Comparison of ENCODE assay signal across 23 cellular contexts in genomic region chr4:140995058-140995457, GRCh38.
DNase-seq lines count a peak whose midpoint lies in the region; ATAC-seq and TF ChIP-seq lines count a peak whose summit lies in the region.
"Had no signal": no experiment of that assay in that cellular context is flagged by ENCODE, and none has a peak within 500 bp of the region (broad histone marks: within the 10 kb centered on the region; RNA-seq: fewer than 3 reads in every experiment).

No MANE protein-coding gene starts in this region.

- peak; percentile 47 to 72 (median 60) for DNase-seq in body of pancreas
- DNase-seq in right cardiac atrium: peak in 1 of 3 donors; percentile 41
- DNase-seq in stomach: peak; percentile 36
- no peak for DNase-seq in activated CD4-positive, alpha-beta T cell treated with anti-CD3 and anti-CD28 coated beads, Interleukin-2, amount 10 ng/mL, durations not matched to agents 7 days and 5 days
- DNase-seq in Caco-2: no peak
- no peak for DNase-seq in germinal center (ENCODE audit: low spot score)
- DNase-seq: activated CD4-positive, CD25-positive, alpha-beta regulatory T cell treated with anti-CD3 and anti-CD28 coated beads, Interleukin-2, amount 50 U/mL, for 72 hours; activated CD8-positive, alpha-beta memory T cell treated with anti-CD3 and anti-CD28 coated beads for 24 hours; activated naive CD4-positive, alpha-beta T cell treated with Interleukin-2 at 50 U/mL for 16 hours; activated T-cell treated with anti-CD3 and anti-CD28 coated beads, Interleukin-2, amount 50 U/mL, for 1 hour; amygdala; Calu3; Kasumi-1; NCI-H510A; Peyer's patch; posterior cingulate gyrus; SJCRH30 had no signal

- TF ChIP-seq EP300 in stomach (IDR thresholded peaks at IDR 0.05): no peak

- H3K27me3 ChIP-seq in body of pancreas (no peaks in the 10 kb centered on the region), right cardiac atrium (ENCODE audit: control insufficient read depth, insufficient read depth) (no peaks in the 10 kb centered on the region), stomach (no peaks in the 10 kb centered on the region), Caco-2 (replicated peaks; ENCODE audit: control insufficient read depth, insufficient read depth, low read length) (no peaks in the 10 kb centered on the region)
- H3K27me3 ChIP-seq: BLaER1 treated with 17β-estradiol and CSF1 and Interleukin-3, amounts not matched to agents 10 nM and 100 nM; Peyer's patch; SJCRH30 had no signal

- peak overlapping the region in 3 of 4 donors; percentile 13 to 35 (median 31) for H3K27ac ChIP-seq in body of pancreas
- H3K27ac ChIP-seq in right cardiac atrium (ENCODE audit: low read length): peak overlapping the region; percentile 64
- H3K27ac ChIP-seq in stomach: peak overlapping the region in 2 of 5 donors; percentile 45 to 61
- H3K27ac ChIP-seq: BLaER1 treated with 17β-estradiol and CSF1 and Interleukin-3, amounts not matched to agents 10 nM and 100 nM; HL-60; SJCRH30; skin epidermis had no signal

- TF ChIP-seq POLR2A in body of pancreas (IDR thresholded peaks at IDR 0.05): no peak
- no peak for TF ChIP-seq POLR2A in stomach (IDR thresholded peaks at IDR 0.05)

- CTCF ChIA-PET in activated CD4-positive, alpha-beta T cell treated with anti-CD3 and anti-CD28 coated beads, Interleukin-2, amount 10 ng/mL, durations not matched to agents 7 days and 5 days (lab: Charles Lee): no interaction called here
- CTCF ChIA-PET in Caco-2 (lab: Charles Lee): no interaction called here

- POLR2A ChIA-PET in activated CD4-positive, alpha-beta T cell treated with anti-CD3 and anti-CD28 coated beads, Interleukin-2, amount 10 ng/mL, durations not matched to agents 7 days and 5 days (lab: Charles Lee): no interaction called here
- POLR2A ChIA-PET in Caco-2 (lab: Charles Lee): no interaction called here

- H3K4me1 Mint-ChIP-seq in activated CD4-positive, alpha-beta T cell treated with anti-CD3 and anti-CD28 coated beads, Interleukin-2, amount 10 ng/mL, durations not matched to agents 7 days and 5 days: no peaks in the 10 kb centered on the region
- no peaks in the 10 kb centered on the region for H3K4me1 Mint-ChIP-seq in Caco-2 (ENCODE audit: low read depth, unreplicated experiment)
- H3K4me1 Mint-ChIP-seq: central memory CD8-positive, alpha-beta T cell had no signal

- H3K27ac Mint-ChIP-seq in activated CD4-positive, alpha-beta T cell treated with anti-CD3 and anti-CD28 coated beads, Interleukin-2, amount 10 ng/mL, durations not matched to agents 7 days and 5 days: no peak overlapping the region
- H3K27ac Mint-ChIP-seq in Caco-2 (ENCODE audit: unreplicated experiment): no peak overlapping the region

- WGBS in body of pancreas, 2 donors: 8 to 22% methylated on average over 1 of the region's 1 CpG
- 67% methylated on average over 1 of the region's 1 CpG for WGBS in right cardiac atrium
- 18 to 64% (median 30%) methylated on average over 1 of the region's 1 CpG for WGBS in stomach, 5 donors

- peaks cover 25% of the 10 kb centered on the region for H3K4me1 ChIP-seq in body of pancreas
- H3K4me1 ChIP-seq in right cardiac atrium (ENCODE audit: control insufficient read depth, insufficient read depth, low read length): peaks cover 3% of the 10 kb centered on the region
- peaks cover 0 to 30% (median 0%) of the 10 kb centered on the region in 4 donors for H3K4me1 ChIP-seq in stomach
- H3K4me1 ChIP-seq in Caco-2: no peaks in the 10 kb centered on the region
- H3K4me1 ChIP-seq: Peyer's patch, SJCRH30 had no signal

- no peaks in the 10 kb centered on the region for H3K36me3 ChIP-seq in body of pancreas (replicated peaks in 1 of 2; ENCODE audit: insufficient read depth in 1 of 2, low read depth in 2 of 2)
- H3K36me3 ChIP-seq in stomach: no peaks in the 10 kb centered on the region
- H3K36me3 ChIP-seq in Caco-2 (ENCODE audit: control insufficient read depth, insufficient read depth, low read length): no peaks in the 10 kb centered on the region
- H3K36me3 ChIP-seq: BLaER1 treated with 17β-estradiol and CSF1 and Interleukin-3, amounts not matched to agents 10 nM and 100 nM; Peyer's patch; SJCRH30 had no signal

- peak; percentile 75 for ATAC-seq in SK-N-SH treated with all-trans-retinoic acid at 6 μM for 48 hours
- ATAC-seq in body of pancreas: peak; percentile 80
- ATAC-seq in right cardiac atrium: peak; percentile 74 to 83
- ATAC-seq: GM12878 had no signal

- H3K27me3 Mint-ChIP-seq in activated CD4-positive, alpha-beta T cell treated with anti-CD3 and anti-CD28 coated beads, Interleukin-2, amount 10 ng/mL, durations not matched to agents 7 days and 5 days: no peaks in the 10 kb centered on the region
- H3K27me3 Mint-ChIP-seq in Caco-2 (ENCODE audit: insufficient read depth, unreplicated experiment): peaks cover 8% of the 10 kb centered on the region
- H3K27me3 Mint-ChIP-seq: central memory CD8-positive, alpha-beta T cell had no signal

- BruUV-seq in Caco-2 (replicated peaks; lab: Mats Ljungman, UMichigan): no TSS peak

- H3K9me3 ChIP-seq in body of pancreas: no peaks in the 10 kb centered on the region
- no peaks in the 10 kb centered on the region for H3K9me3 ChIP-seq in right cardiac atrium (ENCODE audit: control insufficient read depth, low read length)
- no peaks in the 10 kb centered on the region for H3K9me3 ChIP-seq in stomach
- H3K9me3 ChIP-seq in Caco-2: no peaks in the 10 kb centered on the region
- H3K9me3 ChIP-seq: Peyer's patch, SJCRH30 had no signal

- no peak for TF ChIP-seq CTCF in body of pancreas (IDR thresholded peaks at IDR 0.05)
- TF ChIP-seq CTCF in stomach (IDR thresholded peaks at IDR 0.05): no peak
- no peak for TF ChIP-seq CTCF in Caco-2 (IDR thresholded peaks at IDR 0.05; ENCODE audit: insufficient read depth in 1 of 2, low read depth in 1 of 2, low read length in 1 of 2, severe bottlenecking in 1 of 2, unreplicated experiment in 1 of 2)

- intact Hi-C loops in body of pancreas (cut with DNase I): no loop called here
- intact Hi-C loops in right cardiac atrium (cut with DNase I): loop anchor here in 1 of 4 donors (10.0 kb wide), 1 partner anchor 60 kb away; no protein-coding TSS in a partner anchor
- intact Hi-C loops in stomach (cut with DNase I; ENCODE audit: low total_unique reads): no loop called here
- intact Hi-C loops in Caco-2 (cut with micrococcal nuclease; ENCODE audit: unreplicated experiment): loop anchor here (5.0 kb wide), 1 partner anchor 137 kb away; the partner anchor contains the start of gene RNF150

- no peaks in the 10 kb centered on the region for H3K36me3 Mint-ChIP-seq in activated CD4-positive, alpha-beta T cell treated with anti-CD3 and anti-CD28 coated beads, Interleukin-2, amount 10 ng/mL, durations not matched to agents 7 days and 5 days (ENCODE audit: low read depth)
- H3K36me3 Mint-ChIP-seq in Caco-2 (ENCODE audit: insufficient read depth, unreplicated experiment): no peaks in the 10 kb centered on the region

- H3K4me3 ChIP-seq in body of pancreas: no peak overlapping the region
- H3K4me3 ChIP-seq in right cardiac atrium (ENCODE audit: low read length): no peak overlapping the region
- no peak overlapping the region for H3K4me3 ChIP-seq in stomach
- no peak overlapping the region for H3K4me3 ChIP-seq in Caco-2 (ENCODE audit: low read depth, low read length)
- H3K4me3 ChIP-seq: BLaER1 treated with 17β-estradiol and CSF1 and Interleukin-3, amounts not matched to agents 10 nM and 100 nM; GM12878; Peyer's patch; SJCRH30; skin epidermis had no signal

- no peaks in the 10 kb centered on the region for H3K9me3 Mint-ChIP-seq in activated CD4-positive, alpha-beta T cell treated with anti-CD3 and anti-CD28 coated beads, Interleukin-2, amount 10 ng/mL, durations not matched to agents 7 days and 5 days
- no peaks in the 10 kb centered on the region for H3K9me3 Mint-ChIP-seq in Caco-2 (ENCODE audit: unreplicated experiment)
- H3K9me3 Mint-ChIP-seq: central memory CD8-positive, alpha-beta T cell had no signal

- no peak overlapping the region for H3K4me3 Mint-ChIP-seq in activated CD4-positive, alpha-beta T cell treated with anti-CD3 and anti-CD28 coated beads, Interleukin-2, amount 10 ng/mL, durations not matched to agents 7 days and 5 days
- H3K4me3 Mint-ChIP-seq in Caco-2 (ENCODE audit: unreplicated experiment): no peak overlapping the region
- H3K4me3 Mint-ChIP-seq: central memory CD8-positive, alpha-beta T cell had no signal

TF ChIP-seq in SK-N-SH treated with all-trans-retinoic acid at 6 μM for 48 hours, 23 proteins besides CTCF, POLR2A, EP300 and RAD21:
- TF ChIP-seq ARNTL (CRISPR knock-in tag; IDR thresholded peaks at IDR 0.05; ENCODE audit: borderline replicate concordance, low read depth): no peak
- no peak for TF ChIP-seq SNAI2 (CRISPR knock-in tag; IDR thresholded peaks at IDR 0.05)
- TF ChIP-seq ISL1 (CRISPR knock-in tag; IDR thresholded peaks at IDR 0.05): peak; percentile 45
- TF ChIP-seq ZNF565 (CRISPR knock-in tag; conservative IDR thresholded peaks at IDR 0.05; ENCODE audit: low read depth): no peak
- no peak for TF ChIP-seq ZNF8 (CRISPR knock-in tag; IDR thresholded peaks at IDR 0.05)

Comparison
In these comparisons a context has a peak if more than half of its experiments do, and no peak if none do; other contexts are left out.
1. DNase-seq: peak in body of pancreas (4 of 4) and stomach (single experiment); none in activated CD4-positive, alpha-beta T cell treated with anti-CD3 and anti-CD28 coated beads, Interleukin-2, amount 10 ng/mL, durations not matched to agents 7 days and 5 days (single experiment), Caco-2 (0 of 2) and germinal center (single experiment).
2. Peak in every context shown above with its lines, with median percentiles within 50 percentile points of each other: ATAC-seq.